ENCODE assay signal across 8 cellular contexts in genomic region chr12:92142251-92142896, GRCh38. TPM values are rescaled to one million over a fixed set of nuclear protein-coding genes. Genes with fewer than 3 reads are reported as not detected.
DNase-seq lines count a peak whose midpoint lies in the region; ATAC-seq and TF ChIP-seq lines count a peak whose summit lies in the region.

No MANE protein-coding gene starts in this region.

- intact Hi-C loops in OCI-LY7 (cut with micrococcal nuclease; ENCODE audit: unreplicated experiment) (loop anchor here (5.0 kb wide), 2 partner anchors 150 to 330 kb away; no protein-coding TSS in a partner anchor), prostate gland (cut with DNase I) (loop anchor here (5.0 to 10.0 kb wide), 3 partner anchors 328 to 755 kb away; no protein-coding TSS in a partner anchor)

- H3K4me1 ChIP-seq in OCI-LY7 (ENCODE audit: insufficient read depth, low read length, poor library complexity, severe bottlenecking) = peaks cover 29% of the 10 kb centered on the region
- no peaks in the 10 kb centered on the region for H3K4me1 ChIP-seq in prostate gland (replicated peaks)

- WGBS in prostate gland = 6% methylated on average over 5 of the region's 5 CpGs

- H2AFZ ChIP-seq in OCI-LY7 (ENCODE audit: low read length) = no peak overlapping the region

- H3K36me3 ChIP-seq in OCI-LY7 (ENCODE audit: insufficient read depth, low read length) = peaks cover 76% of the 10 kb centered on the region
- H3K36me3 ChIP-seq in prostate gland = no peaks in the 10 kb centered on the region

- POLR2A ChIA-PET in OCI-LY7 (lab: Charles Lee) = interaction anchor here (0.6 to 5.5 kb wide), 7 partner anchors 8 to 428 kb away, joined by 3 to 65 read pairs (median 4); no protein-coding TSS in a partner anchor

- H3K79me2 ChIP-seq in OCI-LY7 (ENCODE audit: insufficient read depth, low read depth, low read length) = peaks cover 94% of the 10 kb centered on the region

- no peak for ATAC-seq in GM21367 (IDR thresholded peaks at IDR 0.05; ENCODE audit: unreplicated experiment)

- CTCF ChIA-PET in OCI-LY7 (lab: Charles Lee; ENCODE audit: unreplicated experiment) = no interaction called here

- H3K4me2 ChIP-seq in OCI-LY7 (ENCODE audit: low read length) = peak overlapping the region; percentile 98

- peak overlapping the region; percentile 12 for H3K27ac ChIP-seq in OCI-LY7 (ENCODE audit: low read depth, low read length, poor library complexity, severe bottlenecking)
- H3K27ac ChIP-seq in prostate gland = peak overlapping the region; percentile 98 to 100

- BruUV-seq in OCI-LY7 (replicated peaks; lab: Mats Ljungman, UMichigan) = no TSS peak

- H3K27me3 ChIP-seq in prostate gland (replicated peaks; ENCODE audit: insufficient read depth) = no peaks in the 10 kb centered on the region

- H3K9me2 ChIP-seq in OCI-LY7 (ENCODE audit: insufficient read depth, low read length) = no peaks in the 10 kb centered on the region

- TF ChIP-seq CTCF in GM12865 (IDR thresholded peaks at IDR 0.05; ENCODE audit: insufficient read depth, low read depth, low read length, missing control alignments) (no peak), OCI-LY7 (conservative IDR thresholded peaks at IDR 0.05; ENCODE audit: low read length) (no peak), epithelial cell of proximal tubule (conservative IDR thresholded peaks at IDR 0.05; ENCODE audit: low read depth, low read length) (no peak), prostate gland (IDR thresholded peaks at IDR 0.05) (no peak)

- H3K9me3 ChIP-seq in OCI-LY7 (ENCODE audit: low read length) (no peaks in the 10 kb centered on the region), prostate gland (no peaks in the 10 kb centered on the region)

- DNase-seq in GM12865 (ENCODE audit: low read depth) = no peak
- no peak for DNase-seq in OCI-LY7 (ENCODE audit: low spot score)
- DNase-seq in epithelial cell of proximal tubule (ENCODE audit: low read depth) = no peak
- DNase-seq in prostate gland (ENCODE audit: low spot score) = no peak
- DNase-seq in midbrain (lab: John Stamatoyannopoulos, UW) = no peak
- no peak for DNase-seq in stimulated activated CD4-positive, alpha-beta T cell treated with anti-CD3 and anti-CD28 coated beads, Interleukin-4, amount 100 ng/mL, for 24 hours
- DNase-seq in AML-193 (lab: John Stamatoyannopoulos, UW) = no peak

- TF ChIP-seq POLR2A in prostate gland (IDR thresholded peaks at IDR 0.05) = no peak

- peaks cover 74% of the 10 kb centered on the region for H4K20me1 ChIP-seq in OCI-LY7 (ENCODE audit: insufficient read depth, low read length)

- peak overlapping the region; percentile 97 for H3K4me3 ChIP-seq in GM12865 (ENCODE audit: low read depth, low read length)
- H3K4me3 ChIP-seq in OCI-LY7 (ENCODE audit: low read depth, low read length, poor library complexity, severe bottlenecking) = peak overlapping the region; percentile 86
- H3K4me3 ChIP-seq in epithelial cell of proximal tubule (ENCODE audit: low read depth, low read length) = peak overlapping the region; percentile 89
- H3K4me3 ChIP-seq in prostate gland = peak overlapping the region; percentile 77 to 100

RNA-seq across cellular contexts. Expression of gene BTG1, which starts 3.3 kb away (rescaled TPM):
- 18.0 and 32.8 TPM in 2 replicates for total RNA-seq in OCI-LY7 (2014; rRNA removed; shearing (Covaris generic))
- 93.4 and 102 TPM in 2 replicates for total RNA-seq in OCI-LY7 (2022)
- 15.8 and 22.8 TPM in 2 replicates for total RNA-seq in epithelial cell of proximal tubule
- 10 to 100 TPM; 52.7 to 56.9 TPM for total RNA-seq in prostate gland
